In genomic region chr16:20674684-20675487, GRCh38 we compare ENCODE assay signal across 8 cellular contexts. TPM values are rescaled to one million over a fixed set of nuclear protein-coding genes. Genes with fewer than 3 reads are reported as not detected.
DNase-seq lines count a peak whose midpoint lies in the region; ATAC-seq, FAIRE-seq and TF ChIP-seq lines count a peak whose summit lies in the region.

No MANE protein-coding gene starts in this region.

- ATAC-seq in GM18511 (IDR thresholded peaks at IDR 0.05; ENCODE audit: unreplicated experiment): peak; percentile 45
- peak; percentile 54 for ATAC-seq in SK-N-SH treated with all-trans-retinoic acid at 6 μM for 48 hours
- peak; percentile 52 for ATAC-seq in Right ventricle myocardium superior (ENCODE audit: poor library complexity)
- ATAC-seq in HG02588 (IDR thresholded peaks at IDR 0.05; ENCODE audit: unreplicated experiment): no peak

- H3K9ac ChIP-seq in rectal smooth muscle tissue (ENCODE audit: low read length): no peak overlapping the region

- H3K27ac ChIP-seq in rectal smooth muscle tissue (ENCODE audit: low read depth, low read length): no peak overlapping the region

- intact Hi-C loops in Right ventricle myocardium superior (cut with DNase I): no loop called here

- FAIRE-seq in RCC 7860 (lab: Jason Lieb, UNC): no peak

- DNase-seq in Right ventricle myocardium superior: no peak
- DNase-seq in cerebellar cortex (ENCODE audit: low spot score): no peak
- DNase-seq in AG20443 (ENCODE audit: low spot score): no peak
- DNase-seq in RCC 7860 (ENCODE audit: low spot score): no peak

- peak overlapping the region; percentile 40 for H3K4me3 ChIP-seq in rectal smooth muscle tissue (ENCODE audit: low read length)

- H3K4me1 ChIP-seq in rectal smooth muscle tissue (ENCODE audit: control insufficient read depth, insufficient read depth, low read length): peaks cover 4% of the 10 kb centered on the region

- no peaks in the 10 kb centered on the region for H3K27me3 ChIP-seq in rectal smooth muscle tissue (ENCODE audit: control insufficient read depth, insufficient read depth, low read length)

- H3K36me3 ChIP-seq in rectal smooth muscle tissue (ENCODE audit: control insufficient read depth, insufficient read depth, low read length): no peaks in the 10 kb centered on the region

TF ChIP-seq in SK-N-SH treated with all-trans-retinoic acid at 6 μM for 48 hours, 23 proteins besides CTCF, POLR2A, EP300 and RAD21:
- TF ChIP-seq ZC3H10 (CRISPR knock-in tag; IDR thresholded peaks at IDR 0.05) (no peak), TSHZ2 (CRISPR knock-in tag; IDR thresholded peaks at IDR 0.05) (no peak), TOX (CRISPR knock-in tag; IDR thresholded peaks at IDR 0.05; ENCODE audit: borderline replicate concordance) (no peak), ESRRG (CRISPR knock-in tag; IDR thresholded peaks at IDR 0.05) (no peak), CREB5 (CRISPR knock-in tag; IDR thresholded peaks at IDR 0.05; ENCODE audit: low read depth) (no peak), OSR1 (CRISPR knock-in tag; IDR thresholded peaks at IDR 0.05) (no peak), ZNF8 (CRISPR knock-in tag; IDR thresholded peaks at IDR 0.05) (no peak), SNAI2 (CRISPR knock-in tag; IDR thresholded peaks at IDR 0.05) (no peak), ZFP30 (CRISPR knock-in tag; IDR thresholded peaks at IDR 0.05) (no peak), TCF4 (CRISPR knock-in tag; IDR thresholded peaks at IDR 0.05; ENCODE audit: borderline replicate concordance) (no peak), ISL1 (CRISPR knock-in tag; IDR thresholded peaks at IDR 0.05) (no peak), CSRNP3 (CRISPR knock-in tag; IDR thresholded peaks at IDR 0.05) (no peak), ZNF70 (CRISPR knock-in tag; IDR thresholded peaks at IDR 0.05) (no peak), BACH2 (CRISPR knock-in tag; IDR thresholded peaks at IDR 0.05; ENCODE audit: borderline replicate concordance) (no peak), CSDC2 (CRISPR knock-in tag; IDR thresholded peaks at IDR 0.05) (no peak)
- TF ChIP-seq, protein P1, sequence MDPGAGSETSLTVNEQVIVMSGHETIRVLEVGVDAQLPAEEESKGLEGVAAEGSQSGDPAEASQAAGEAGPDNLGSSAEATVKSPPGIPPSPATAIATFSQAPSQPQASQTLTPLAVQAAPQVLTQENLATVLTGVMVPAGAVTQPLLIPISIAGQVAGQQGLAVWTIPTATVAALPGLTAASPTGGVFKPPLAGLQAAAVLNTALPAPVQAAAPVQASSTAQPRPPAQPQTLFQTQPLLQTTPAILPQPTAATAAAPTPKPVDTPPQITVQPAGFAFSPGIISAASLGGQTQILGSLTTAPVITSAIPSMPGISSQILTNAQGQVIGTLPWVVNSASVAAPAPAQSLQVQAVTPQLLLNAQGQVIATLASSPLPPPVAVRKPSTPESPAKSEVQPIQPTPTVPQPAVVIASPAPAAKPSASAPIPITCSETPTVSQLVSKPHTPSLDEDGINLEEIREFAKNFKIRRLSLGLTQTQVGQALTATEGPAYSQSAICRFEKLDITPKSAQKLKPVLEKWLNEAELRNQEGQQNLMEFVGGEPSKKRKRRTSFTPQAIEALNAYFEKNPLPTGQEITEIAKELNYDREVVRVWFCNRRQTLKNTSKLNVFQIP (CRISPR knock-in tag; IDR thresholded peaks at IDR 0.05; ENCODE audit: borderline replicate concordance, low read depth): no peak

RNA-seq across cellular contexts. Expression of gene ACSM1, which starts 22.6 kb away (rescaled TPM):
- not detected for total RNA-seq in Right ventricle myocardium superior
